In genomic region chr1:85447000-85447943, GRCh38 we compare ENCODE assay signal across 20 cellular contexts. TPM values are rescaled to one million over a fixed set of nuclear protein-coding genes. Genes with fewer than 3 reads are reported as not detected.
DNase-seq lines count a peak whose midpoint lies in the region; ATAC-seq and TF ChIP-seq lines count a peak whose summit lies in the region.
"Had no signal": no experiment of that assay in that cellular context is flagged by ENCODE, and none has a peak within 500 bp of the region (broad histone marks: within the 10 kb centered on the region; RNA-seq: fewer than 3 reads in every experiment).

No MANE protein-coding gene starts in this region.

- H3K4me3 Mint-ChIP-seq in brain, result no peak overlapping the region
- H3K4me3 Mint-ChIP-seq: activated T-helper 17 cell treated with anti-CD3 and anti-CD28 coated beads, Interleukin-2, amount 50 U/mL, for 72 hours; CD4-positive, alpha-beta T cell; type B pancreatic cell had no signal

- peaks cover 32% of the 10 kb centered on the region for H3K4me1 Mint-ChIP-seq in brain
- H3K4me1 Mint-ChIP-seq: activated T-helper 17 cell treated with anti-CD3 and anti-CD28 coated beads, Interleukin-2, amount 50 U/mL, for 72 hours; IgD-negative memory B cell had no signal

- H3K27ac Mint-ChIP-seq in brain, result peak overlapping the region in 3 of 5 experiments; percentile 9 to 58 (median 15)
- H3K27ac Mint-ChIP-seq: activated T-helper 17 cell treated with anti-CD3 and anti-CD28 coated beads, Interleukin-2, amount 50 U/mL, for 72 hours; CD4-positive, alpha-beta T cell; IgD-negative memory B cell; type B pancreatic cell had no signal

- H3K27me3 Mint-ChIP-seq in brain, result peaks cover 3% of the 10 kb centered on the region
- H3K27me3 Mint-ChIP-seq: IgD-negative memory B cell, type B pancreatic cell had no signal

- no peaks in the 10 kb centered on the region for H3K36me3 ChIP-seq in heart right ventricle
- no peaks in the 10 kb centered on the region for H3K36me3 ChIP-seq in liver (ENCODE audit: control insufficient read depth in 4 of 4, insufficient read depth in 3 of 4, low read depth in 1 of 4, low read length in 3 of 4)
- H3K36me3 ChIP-seq in subcutaneous abdominal adipose tissue (ENCODE audit: control insufficient read depth in 5 of 5, insufficient read depth in 5 of 5, low read length in 5 of 5), result no peaks in the 10 kb centered on the region
- H3K36me3 ChIP-seq: adrenal gland, colonic mucosa had no signal

- TF ChIP-seq CTCF in heart right ventricle (IDR thresholded peaks at IDR 0.05) (no peak), brain (conservative IDR thresholded peaks at IDR 0.05) (no peak), liver (IDR thresholded peaks at IDR 0.05; ENCODE audit: low read depth, low read length, missing input control) (no peak)

- ATAC-seq in heart right ventricle (peak in 1 of 8 donors; percentile 22), left cardiac atrium (no peak), GM21367 (IDR thresholded peaks at IDR 0.05; ENCODE audit: unreplicated experiment) (no peak), HG02981 (IDR thresholded peaks at IDR 0.05; ENCODE audit: unreplicated experiment) (no peak)
- ATAC-seq: A549; activated T-helper 17 cell treated with anti-CD3 and anti-CD28 coated beads, Interleukin-2, amount 50 U/mL, for 72 hours had no signal

- H3K4me1 ChIP-seq in heart right ventricle (peaks cover 5 to 36% (median 24%) of the 10 kb centered on the region in 9 donors), liver (ENCODE audit: control insufficient read depth in 4 of 4, insufficient read depth in 4 of 4, low read length in 3 of 4) (peaks cover 6 to 37% (median 25%) of the 10 kb centered on the region in 4 donors), subcutaneous abdominal adipose tissue (ENCODE audit: control insufficient read depth in 5 of 5, insufficient read depth in 5 of 5, low read length in 5 of 5) (peaks cover 0 to 30% (median 11%) of the 10 kb centered on the region in 5 donors)
- H3K4me1 ChIP-seq: A549, colonic mucosa had no signal

- peaks cover 59% of the 10 kb centered on the region for H3K36me3 Mint-ChIP-seq in brain

- peaks cover 0 to 15% (median 7%) of the 10 kb centered on the region in 5 experiments for H3K9me3 Mint-ChIP-seq in brain
- H3K9me3 Mint-ChIP-seq: activated T-helper 17 cell treated with anti-CD3 and anti-CD28 coated beads, Interleukin-2, amount 50 U/mL, for 72 hours; CD4-positive, alpha-beta T cell had no signal

- H3K4me3 ChIP-seq in heart right ventricle (no peak overlapping the region), liver (ENCODE audit: low read depth in 1 of 3, low read length in 3 of 3) (no peak overlapping the region), subcutaneous abdominal adipose tissue (ENCODE audit: low read depth in 1 of 5, low read length in 5 of 5) (no peak overlapping the region)
- H3K4me3 ChIP-seq: A549, adrenal gland, colonic mucosa had no signal

- DNase-seq in heart right ventricle (no peak), left cardiac atrium (no peak), SW 1271 (lab: John Stamatoyannopoulos, UW) (no peak)
- DNase-seq: adrenal gland; CD4-positive, alpha-beta T cell; colonic mucosa; DMS79 treated with DMSO at 0.1 percent for 48 hours; NCI-H2081 treated with DMSO at 0.1 percent for 48 hours; NCI-H748 treated with DMSO at 0.1 percent for 48 hours; occipital lobe; stimulated activated naive CD4-positive, alpha-beta T cell treated with Interleukin-2 at 50 U/mL for 16 hours had no signal

- H3K27ac ChIP-seq in heart right ventricle, result peak overlapping the region in 7 of 10 donors; percentile 38 to 78 (median 48)
- peak overlapping the region; percentile 68 to 69 for H3K27ac ChIP-seq in liver (ENCODE audit: low read depth in 1 of 2, low read length in 2 of 2)
- H3K27ac ChIP-seq in subcutaneous abdominal adipose tissue (ENCODE audit: low read depth, low read length), result peak overlapping the region; percentile 82
- H3K27ac ChIP-seq: A549, colonic mucosa had no signal

- H3K27me3 ChIP-seq in heart right ventricle, result no peaks in the 10 kb centered on the region
- no peaks in the 10 kb centered on the region for H3K27me3 ChIP-seq in liver (ENCODE audit: control insufficient read depth in 4 of 4, insufficient read depth in 4 of 4, low read length in 3 of 4)
- no peaks in the 10 kb centered on the region for H3K27me3 ChIP-seq in subcutaneous abdominal adipose tissue (ENCODE audit: control insufficient read depth in 5 of 5, insufficient read depth in 4 of 5, low read length in 5 of 5)
- H3K27me3 ChIP-seq: adrenal gland, colonic mucosa had no signal

- H3K9ac ChIP-seq in liver (ENCODE audit: low read depth in 1 of 2, low read length in 2 of 2), result no peak overlapping the region
- peak overlapping the region in 1 of 5 donors; percentile 43 for H3K9ac ChIP-seq in subcutaneous abdominal adipose tissue (ENCODE audit: low read length in 5 of 5)

- TF ChIP-seq RAD21 in liver (IDR thresholded peaks at IDR 0.05), result peak; percentile 13 to 28

- 87 to 88% methylated on average over 4 of the region's 4 CpGs for WGBS in heart right ventricle, 2 donors
- WGBS in liver, result 45% methylated on average over 4 of the region's 4 CpGs

- intact Hi-C loops in heart right ventricle (cut with DNase I), result no loop called here
- intact Hi-C loops in left cardiac atrium (cut with DNase I), result no loop called here

- H3K9me3 ChIP-seq in heart right ventricle (no peaks in the 10 kb centered on the region), liver (ENCODE audit: control insufficient read depth in 4 of 4, low read length in 3 of 4) (no peaks in the 10 kb centered on the region), subcutaneous abdominal adipose tissue (ENCODE audit: control insufficient read depth in 5 of 5, low read length in 5 of 5) (no peaks in the 10 kb centered on the region)
- H3K9me3 ChIP-seq: A549, adrenal gland, colonic mucosa had no signal

TF ChIP-seq in liver, 16 proteins besides CTCF, POLR2A, EP300 and RAD21 (continues in another document):
- TF ChIP-seq SP1 (IDR thresholded peaks at IDR 0.05) (peak; percentile 30), NR2F2 (IDR thresholded peaks at IDR 0.05) (no peak), HNF4A (conservative IDR thresholded peaks at IDR 0.05) (peak; percentile 76 to 77), FOXA2 (IDR thresholded peaks at IDR 0.05) (no peak), JUND (IDR thresholded peaks at IDR 0.05) (peak in 1 of 2 donors; percentile 34), ZBTB33 (IDR thresholded peaks at IDR 0.05) (no peak), GABPA (IDR thresholded peaks at IDR 0.05 in 1 of 2, conservative IDR thresholded peaks at IDR 0.05 in 1 of 2) (peak in 1 of 2 donors; percentile 22), RXRA (IDR thresholded peaks at IDR 0.05) (peak; percentile 23 to 58), YY1 (IDR thresholded peaks at IDR 0.05) (peak; percentile 36), REST (IDR thresholded peaks at IDR 0.05) (peak; percentile 28), HNF4G (IDR thresholded peaks at IDR 0.05) (peak; percentile 35), TAF1 (conservative IDR thresholded peaks at IDR 0.05) (no peak)
- TF ChIP-seq, protein P1, sequence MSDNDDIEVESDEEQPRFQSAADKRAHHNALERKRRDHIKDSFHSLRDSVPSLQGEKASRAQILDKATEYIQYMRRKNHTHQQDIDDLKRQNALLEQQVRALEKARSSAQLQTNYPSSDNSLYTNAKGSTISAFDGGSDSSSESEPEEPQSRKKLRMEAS (IDR thresholded peaks at IDR 0.05), result no peak

RNA-seq across cellular contexts. Expression of gene DDAH1, which starts 17.7 kb away (rescaled TPM):
- total RNA-seq in heart right ventricle, result 10 to 100 TPM in 7 of 10 donors, 1 to 10 TPM in 3; 5.4 to 29.0 (median 19.0) TPM
- 10 to 100 TPM in 1 of 2 donors, 1 to 10 TPM in 1; 2.7 to 11.0 TPM for polyA plus RNA-seq in heart right ventricle
- total RNA-seq in left cardiac atrium, result 10 to 100 TPM; 10.1 to 15.6 TPM
- 39.2 TPM for polyA plus RNA-seq in brain (ENCODE audit: insufficient read depth, low read depth, low replicate concordance)
- 10 to 100 TPM; 29.7 to 33.7 TPM for total RNA-seq in liver
- polyA plus RNA-seq in liver, result 10 to 100 TPM; 25.8 to 42.7 TPM
- total RNA-seq: CD4-positive, alpha-beta T cell had no signal
